16 cellular contexts compared by ENCODE assay signal in the genomic region with DNA sequence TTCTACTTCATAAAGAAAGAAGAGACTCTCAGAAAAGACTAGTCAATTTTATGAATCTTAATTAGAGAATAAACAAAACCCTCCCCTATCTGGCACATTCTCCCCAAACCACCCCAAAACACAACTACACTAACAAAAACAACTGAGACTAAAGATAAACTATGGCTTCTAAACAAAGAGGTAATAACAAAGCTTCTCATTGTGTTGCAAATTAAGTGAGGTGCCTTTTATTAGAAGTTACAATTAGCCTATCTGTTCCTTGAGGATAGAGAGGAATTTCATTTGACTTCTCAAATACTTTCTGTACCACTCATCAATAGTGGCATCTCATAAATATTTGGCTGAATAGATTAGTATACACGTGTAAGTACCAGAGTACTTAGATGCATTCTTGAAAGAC.
DNase-seq lines count a peak whose midpoint lies in the region; ATAC-seq and TF ChIP-seq lines count a peak whose summit lies in the region.
"Had no signal": no experiment of that assay in that cellular context is flagged by ENCODE, and none has a peak within 500 bp of the region (broad histone marks: within the 10 kb centered on the region; RNA-seq: fewer than 3 reads in every experiment).

No MANE protein-coding gene starts in this region.

- POLR2A ChIA-PET in HEK293T (lab: Yijun Ruan, JAX) = no interaction called here
- POLR2A ChIA-PET in WTC11 (lab: Charles Lee) = no interaction called here

- no peak overlapping the region for H2AFZ ChIP-seq in neural progenitor cell (replicated peaks)

- H3K9ac ChIP-seq in neural progenitor cell = no peak overlapping the region
- H3K9ac ChIP-seq: BLaER1 had no signal

- DNase-seq in COLO829 (ENCODE audit: low spot score) (peak; percentile 13), HEK293T (ENCODE audit: extremely low spot score) (no peak), foreskin melanocyte (peak; percentile 39), neural progenitor cell (ENCODE audit: low spot score) (peak; percentile 18), WTC11 (ENCODE audit: low spot score) (no peak), mucosa of descending colon (no peak), Peyer's patch (no peak)
- DNase-seq: 8988T; AML-193; CD8-positive, alpha-beta memory T cell; DMS53; KG1 had no signal

- TF ChIP-seq CTCF in neural progenitor cell (IDR thresholded peaks at IDR 0.05) = no peak
- no peak for TF ChIP-seq CTCF in WTC11 (IDR thresholded peaks at IDR 0.05)
- TF ChIP-seq CTCF in mucosa of descending colon (IDR thresholded peaks at IDR 0.05) = no peak
- TF ChIP-seq CTCF in Peyer's patch (IDR thresholded peaks at IDR 0.05) = no peak

- H3K4me1 Mint-ChIP-seq in neural progenitor cell (peaks cover 2% of the 10 kb centered on the region), WTC11 (peaks cover 23% of the 10 kb centered on the region)
- H3K4me1 Mint-ChIP-seq: CD8-positive, alpha-beta memory T cell; IgD-negative memory B cell had no signal

- ATAC-seq in WTC11 (no peak), mucosa of descending colon (no peak)
- ATAC-seq: GM12878, HCT116 had no signal

- peak overlapping the region; percentile 6 for H3K4me2 ChIP-seq in neural progenitor cell
- H3K4me2 ChIP-seq: BLaER1 had no signal

- H3K4me3 ChIP-seq in neural progenitor cell (no peak overlapping the region), mucosa of descending colon (no peak overlapping the region), Peyer's patch (no peak overlapping the region)
- H3K4me3 ChIP-seq: BLaER1, GM12878 had no signal

- CTCF ChIA-PET in HEK293T (lab: Yijun Ruan, JAX) = no interaction called here
- CTCF ChIA-PET in WTC11 (lab: Charles Lee) = no interaction called here

- H3K9me3 ChIP-seq in neural progenitor cell (ENCODE audit: low read depth) (no peaks in the 10 kb centered on the region), mucosa of descending colon (no peaks in the 10 kb centered on the region), Peyer's patch (no peaks in the 10 kb centered on the region)
- H3K9me3 ChIP-seq: BLaER1 had no signal

- H3F3A ChIP-seq in neural progenitor cell (ENCODE audit: low read depth) = peaks cover 12% of the 10 kb centered on the region

- H3K27me3 Mint-ChIP-seq in neural progenitor cell (ENCODE audit: insufficient read depth, low read depth) (no peaks in the 10 kb centered on the region), WTC11 (ENCODE audit: low read depth) (no peaks in the 10 kb centered on the region)
- H3K27me3 Mint-ChIP-seq: IgD-negative memory B cell had no signal

- H3K27ac ChIP-seq in neural progenitor cell (peak overlapping the region; percentile 28), Peyer's patch (no peak overlapping the region)
- H3K27ac ChIP-seq: BLaER1 had no signal

- H3K36me3 Mint-ChIP-seq in neural progenitor cell (no peaks in the 10 kb centered on the region), WTC11 (no peaks in the 10 kb centered on the region)
- H3K36me3 Mint-ChIP-seq: CD8-positive, alpha-beta memory T cell; IgD-negative memory B cell had no signal

- H4K20me1 ChIP-seq in neural progenitor cell (ENCODE audit: low read depth) = no peaks in the 10 kb centered on the region
- H4K20me1 ChIP-seq: BLaER1 had no signal

- H3K79me2 ChIP-seq in neural progenitor cell (ENCODE audit: low read depth) = no peaks in the 10 kb centered on the region

- no peak overlapping the region for H3K27ac Mint-ChIP-seq in neural progenitor cell
- no peak overlapping the region for H3K27ac Mint-ChIP-seq in WTC11
- H3K27ac Mint-ChIP-seq: CD8-positive, alpha-beta memory T cell; IgD-negative memory B cell had no signal

- H3K36me3 ChIP-seq in neural progenitor cell (no peaks in the 10 kb centered on the region), mucosa of descending colon (ENCODE audit: low read depth) (no peaks in the 10 kb centered on the region), Peyer's patch (no peaks in the 10 kb centered on the region)
- H3K36me3 ChIP-seq: BLaER1 had no signal

- H3K4me3 Mint-ChIP-seq in neural progenitor cell (no peak overlapping the region), WTC11 (no peak overlapping the region)
- H3K4me3 Mint-ChIP-seq: CD8-positive, alpha-beta memory T cell; IgD-negative memory B cell had no signal

- H3K27me3 ChIP-seq in neural progenitor cell (no peaks in the 10 kb centered on the region), Peyer's patch (no peaks in the 10 kb centered on the region)
- H3K27me3 ChIP-seq: BLaER1 had no signal

- no peak for TF ChIP-seq POLR2A in Peyer's patch (IDR thresholded peaks at IDR 0.05)

- intact Hi-C loops in mucosa of descending colon (cut with DNase I, micrococcal nuclease) = no loop called here

- H3K4me1 ChIP-seq in neural progenitor cell = peaks cover 43% of the 10 kb centered on the region
- H3K4me1 ChIP-seq in mucosa of descending colon (ENCODE audit: low read depth) = peaks cover 4% of the 10 kb centered on the region
- H3K4me1 ChIP-seq in Peyer's patch = no peaks in the 10 kb centered on the region
- H3K4me1 ChIP-seq: BLaER1 had no signal

- H3K9me3 Mint-ChIP-seq in neural progenitor cell (no peaks in the 10 kb centered on the region), WTC11 (no peaks in the 10 kb centered on the region)

TF ChIP-seq in HEK293T, 16 proteins besides CTCF, POLR2A, EP300 and RAD21:
- no peak for TF ChIP-seq FOXM1 (IDR thresholded peaks at IDR 0.05; ENCODE audit: borderline replicate concordance)
- 0 out of 2 replicates have a peak, but pooled peaks have one; percentile 5 for TF ChIP-seq L3MBTL2 (conservative IDR thresholded peaks at IDR 0.05)
TF ChIP-seq in HEK293T: peak in this region for 1.

TF ChIP-seq in WTC11, 78 proteins besides CTCF, POLR2A, EP300 and RAD21:
- TF ChIP-seq, protein P1, sequence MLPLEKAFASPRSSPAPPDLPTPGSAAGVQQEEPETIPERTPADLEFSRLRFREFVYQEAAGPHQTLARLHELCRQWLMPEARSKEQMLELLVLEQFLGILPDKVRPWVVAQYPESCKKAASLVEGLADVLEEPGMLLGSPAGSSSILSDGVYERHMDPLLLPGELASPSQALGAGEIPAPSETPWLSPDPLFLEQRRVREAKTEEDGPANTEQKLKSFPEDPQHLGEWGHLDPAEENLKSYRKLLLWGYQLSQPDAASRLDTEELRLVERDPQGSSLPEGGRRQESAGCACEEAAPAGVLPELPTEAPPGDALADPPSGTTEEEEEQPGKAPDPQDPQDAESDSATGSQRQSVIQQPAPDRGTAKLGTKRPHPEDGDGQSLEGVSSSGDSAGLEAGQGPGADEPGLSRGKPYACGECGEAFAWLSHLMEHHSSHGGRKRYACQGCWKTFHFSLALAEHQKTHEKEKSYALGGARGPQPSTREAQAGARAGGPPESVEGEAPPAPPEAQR (CRISPR knock-in tag; IDR thresholded peaks at IDR 0.05) = no peak
- TF ChIP-seq SP1 (CRISPR knock-in tag; conservative IDR thresholded peaks at IDR 0.05) = no peak
- no peak for TF ChIP-seq ZNF219 (CRISPR knock-in tag; IDR thresholded peaks at IDR 0.05; ENCODE audit: borderline replicate concordance)
- TF ChIP-seq, protein P2, sequence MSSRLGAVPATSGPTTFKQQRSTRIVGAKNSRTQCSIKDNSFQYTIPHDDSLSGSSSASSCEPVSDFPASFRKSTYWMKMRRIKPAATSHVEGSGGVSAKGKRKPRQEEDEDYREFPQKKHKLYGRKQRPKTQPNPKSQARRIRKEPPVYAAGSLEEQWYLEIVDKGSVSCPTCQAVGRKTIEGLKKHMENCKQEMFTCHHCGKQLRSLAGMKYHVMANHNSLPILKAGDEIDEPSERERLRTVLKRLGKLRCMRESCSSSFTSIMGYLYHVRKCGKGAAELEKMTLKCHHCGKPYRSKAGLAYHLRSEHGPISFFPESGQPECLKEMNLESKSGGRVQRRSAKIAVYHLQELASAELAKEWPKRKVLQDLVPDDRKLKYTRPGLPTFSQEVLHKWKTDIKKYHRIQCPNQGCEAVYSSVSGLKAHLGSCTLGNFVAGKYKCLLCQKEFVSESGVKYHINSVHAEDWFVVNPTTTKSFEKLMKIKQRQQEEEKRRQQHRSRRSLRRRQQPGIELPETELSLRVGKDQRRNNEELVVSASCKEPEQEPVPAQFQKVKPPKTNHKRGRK (CRISPR knock-in tag; IDR thresholded peaks at IDR 0.05; ENCODE audit: borderline replicate concordance) = no peak
- no peak for TF ChIP-seq EMX1 (CRISPR knock-in tag; IDR thresholded peaks at IDR 0.05)
- TF ChIP-seq NFYB (CRISPR knock-in tag; conservative IDR thresholded peaks at IDR 0.05; ENCODE audit: low read depth) = no peak
- TF ChIP-seq ZNF317 (CRISPR knock-in tag; IDR thresholded peaks at IDR 0.05; ENCODE audit: borderline replicate concordance, low read depth) = no peak
- TF ChIP-seq, protein P3, sequence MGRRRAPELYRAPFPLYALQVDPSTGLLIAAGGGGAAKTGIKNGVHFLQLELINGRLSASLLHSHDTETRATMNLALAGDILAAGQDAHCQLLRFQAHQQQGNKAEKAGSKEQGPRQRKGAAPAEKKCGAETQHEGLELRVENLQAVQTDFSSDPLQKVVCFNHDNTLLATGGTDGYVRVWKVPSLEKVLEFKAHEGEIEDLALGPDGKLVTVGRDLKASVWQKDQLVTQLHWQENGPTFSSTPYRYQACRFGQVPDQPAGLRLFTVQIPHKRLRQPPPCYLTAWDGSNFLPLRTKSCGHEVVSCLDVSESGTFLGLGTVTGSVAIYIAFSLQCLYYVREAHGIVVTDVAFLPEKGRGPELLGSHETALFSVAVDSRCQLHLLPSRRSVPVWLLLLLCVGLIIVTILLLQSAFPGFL (CRISPR knock-in tag; IDR thresholded peaks at IDR 0.05; ENCODE audit: borderline replicate concordance) = no peak

Comparison
In these comparisons a context has a peak if more than half of its experiments do, and no peak if none do; other contexts are left out.
1. DNase-seq: peak in COLO829 (single experiment), foreskin melanocyte (single experiment) and neural progenitor cell (single experiment); none in HEK293T (single experiment), WTC11 (single experiment), mucosa of descending colon (0 of 3) and Peyer's patch (0 of 3).